12 cellular contexts compared by ENCODE assay signal in the genomic region with DNA sequence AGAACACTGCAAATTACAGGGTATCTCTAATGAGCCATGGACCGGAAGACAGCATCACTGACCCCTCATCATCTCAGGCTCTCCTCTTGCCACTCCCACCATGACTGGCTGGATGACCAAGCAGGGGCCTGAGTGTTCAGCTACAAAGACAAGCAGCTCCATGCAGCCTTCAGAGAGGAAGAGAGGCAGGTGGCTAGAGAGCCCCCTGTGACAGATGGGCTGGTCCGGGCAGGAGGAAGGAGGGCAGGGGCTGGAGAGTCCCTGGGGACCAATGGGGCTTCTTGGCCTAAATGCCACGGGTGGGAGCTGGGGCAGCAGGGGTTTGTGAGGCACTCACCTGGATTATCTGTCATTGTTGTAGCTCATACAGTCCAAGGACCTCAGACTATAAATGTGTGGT. TPM values are rescaled to one million over a fixed set of nuclear protein-coding genes. Genes with fewer than 3 reads are reported as not detected.
DNase-seq lines count a peak whose midpoint lies in the region; ATAC-seq lines count a peak whose summit lies in the region.
"Had no signal": no experiment of that assay in that cellular context is flagged by ENCODE, and none has a peak within 500 bp of the region (broad histone marks: within the 10 kb centered on the region; RNA-seq: fewer than 3 reads in every experiment).

No MANE protein-coding gene starts in this region.

- POLR2A ChIA-PET in CD8-positive, alpha-beta memory T cell (lab: Charles Lee), result interaction anchor here (1.1 to 1.8 kb wide), 2 partner anchors 14 to 16 kb away, joined by 3 to 5 read pairs; no protein-coding TSS in a partner anchor

- peaks cover 98% of the 10 kb centered on the region for H3K4me1 ChIP-seq in CD4-positive, CD25-positive, alpha-beta regulatory T cell (ENCODE audit: control insufficient read depth, insufficient read depth, low read length, poor library complexity, severe bottlenecking)
- peaks cover 96% of the 10 kb centered on the region for H3K4me1 ChIP-seq in CD8-positive, alpha-beta memory T cell (ENCODE audit: insufficient read depth, low read length)

- intact Hi-C loops in head of caudate nucleus (cut with DNase I), result no loop called here

- H3K27ac ChIP-seq in CD4-positive, CD25-positive, alpha-beta regulatory T cell (ENCODE audit: insufficient read depth, low read length, poor library complexity, severe bottlenecking), result peak overlapping the region; percentile 85
- no peak overlapping the region for H3K27ac ChIP-seq in CD8-positive, alpha-beta memory T cell (ENCODE audit: low read depth, low read length)
- H3K27ac ChIP-seq: tibial artery had no signal

- peak overlapping the region in 3 of 4 donors; percentile 74 for H3K4me3 Mint-ChIP-seq in CD4-positive, CD25-positive, alpha-beta regulatory T cell
- peak overlapping the region in 6 of 7 donors; percentile 33 to 68 (median 59) for H3K4me3 Mint-ChIP-seq in CD8-positive, alpha-beta memory T cell

- H3K36me3 ChIP-seq in CD4-positive, CD25-positive, alpha-beta regulatory T cell (ENCODE audit: control insufficient read depth, insufficient read depth, low read length), result no peaks in the 10 kb centered on the region
- no peaks in the 10 kb centered on the region for H3K36me3 ChIP-seq in CD8-positive, alpha-beta memory T cell (ENCODE audit: insufficient read depth, low read length)
- H3K36me3 ChIP-seq: tibial artery had no signal

- peak overlapping the region; percentile 19 for H3K4me3 ChIP-seq in CD4-positive, CD25-positive, alpha-beta regulatory T cell (ENCODE audit: low read depth, low read length)
- H3K4me3 ChIP-seq in CD8-positive, alpha-beta memory T cell (ENCODE audit: low read length), result peak overlapping the region; percentile 39
- H3K4me3 ChIP-seq: smooth muscle cell, tibial artery had no signal

- peaks cover 7% of the 10 kb centered on the region for H3K36me3 Mint-ChIP-seq in CD4-positive, CD25-positive, alpha-beta regulatory T cell
- no peaks in the 10 kb centered on the region for H3K36me3 Mint-ChIP-seq in CD8-positive, alpha-beta memory T cell

- no peak for ATAC-seq in CD4-positive, CD25-positive, alpha-beta regulatory T cell (ENCODE audit: low read depth in 2 of 2)
- ATAC-seq in GM19351 (IDR thresholded peaks at IDR 0.05; ENCODE audit: unreplicated experiment), result no peak
- no peak for ATAC-seq in HG03521 (IDR thresholded peaks at IDR 0.05; ENCODE audit: unreplicated experiment)

- H3K9me3 ChIP-seq in CD4-positive, CD25-positive, alpha-beta regulatory T cell (ENCODE audit: control insufficient read depth in 2 of 2, low read length in 2 of 2), result no peaks in the 10 kb centered on the region
- H3K9me3 ChIP-seq in CD8-positive, alpha-beta memory T cell (ENCODE audit: low read length), result no peaks in the 10 kb centered on the region
- H3K9me3 ChIP-seq: tibial artery had no signal

- peaks cover 11 to 54% (median 34%) of the 10 kb centered on the region in 4 donors for H3K4me1 Mint-ChIP-seq in CD4-positive, CD25-positive, alpha-beta regulatory T cell
- H3K4me1 Mint-ChIP-seq in CD8-positive, alpha-beta memory T cell, result peaks cover 26 to 53% (median 51%) of the 10 kb centered on the region in 3 donors

- H3K27ac Mint-ChIP-seq in CD4-positive, CD25-positive, alpha-beta regulatory T cell, result peak overlapping the region in 1 of 3 donors; percentile 97
- peak overlapping the region in 5 of 8 donors; percentile 79 to 96 (median 93) for H3K27ac Mint-ChIP-seq in CD8-positive, alpha-beta memory T cell

- no peaks in the 10 kb centered on the region for H3K27me3 Mint-ChIP-seq in CD4-positive, CD25-positive, alpha-beta regulatory T cell
- H3K27me3 Mint-ChIP-seq in CD8-positive, alpha-beta memory T cell, result peaks cover 0 to 2% of the 10 kb centered on the region in 2 donors

- CTCF ChIA-PET in CD8-positive, alpha-beta memory T cell (lab: Charles Lee), result interaction anchor here (1.5 kb wide), 1 partner anchor 36 kb away, joined by 3 read pairs; no protein-coding TSS in a partner anchor

- peaks cover 0 to 1% (median 0%) of the 10 kb centered on the region in 7 donors for H3K9me3 Mint-ChIP-seq in CD4-positive, CD25-positive, alpha-beta regulatory T cell
- H3K9me3 Mint-ChIP-seq in CD8-positive, alpha-beta memory T cell, result no peaks in the 10 kb centered on the region

- H3K27me3 ChIP-seq in CD4-positive, CD25-positive, alpha-beta regulatory T cell (ENCODE audit: control insufficient read depth, insufficient read depth, low read length), result no peaks in the 10 kb centered on the region
- no peaks in the 10 kb centered on the region for H3K27me3 ChIP-seq in CD8-positive, alpha-beta memory T cell (ENCODE audit: insufficient read depth, low read length, poor library complexity, severe bottlenecking)
- H3K27me3 ChIP-seq: tibial artery had no signal

- DNase-seq in CD4-positive, CD25-positive, alpha-beta regulatory T cell, result no peak
- peak in 1 of 5 donors; percentile 37 for DNase-seq in CD8-positive, alpha-beta memory T cell
- DNase-seq in SK-N-DZ (ENCODE audit: low spot score), result peak; percentile 45
- DNase-seq in islet precursor cell, result peak; percentile 49
- no peak for DNase-seq in head of caudate nucleus
- DNase-seq: COR-L47, Karpas-422, NCI-H2107 had no signal

RNA-seq across cellular contexts. Expression of gene RASA3, which starts 12.8 kb away (rescaled TPM):
- 265 TPM for total RNA-seq in CD4-positive, CD25-positive, alpha-beta regulatory T cell
- polyA plus RNA-seq in CD4-positive, CD25-positive, alpha-beta regulatory T cell, result 100 to 1,000 TPM in 1 of 4 donors, 10 to 100 TPM in 3; 93.8 to 116 (median 99.6) TPM
- total RNA-seq in CD8-positive, alpha-beta memory T cell, result 10 to 100 TPM; 26.4 to 27.1 TPM
- 123 TPM for polyA plus RNA-seq in CD8-positive, alpha-beta memory T cell
- 14.5 and 15.7 TPM in 2 replicates for polyA plus RNA-seq in SK-N-DZ (2014; cell fraction: cytosol; rRNA removed)
- 14.6 and 15.5 TPM in 2 replicates for polyA plus RNA-seq in SK-N-DZ (2014; cell fraction: nucleus; rRNA removed)

RNA-seq across cellular contexts. Expression of gene CFAP97D2, which starts 33.8 kb away (rescaled TPM):
- total RNA-seq in CD4-positive, CD25-positive, alpha-beta regulatory T cell, result not detected
- under 1 TPM in 2 of 4 donors, not detected in 2; 0.22 to 0.86 TPM for polyA plus RNA-seq in CD4-positive, CD25-positive, alpha-beta regulatory T cell
- not detected for total RNA-seq in CD8-positive, alpha-beta memory T cell
- 0.31 TPM for polyA plus RNA-seq in CD8-positive, alpha-beta memory T cell
- polyA plus RNA-seq in SK-N-DZ (2014; cell fraction: cytosol; rRNA removed), result not detected in 2 replicates
- not detected in 2 replicates for polyA plus RNA-seq in SK-N-DZ (2014; cell fraction: nucleus; rRNA removed)
- total RNA-seq: smooth muscle cell had no signal
- polyA plus RNA-seq: smooth muscle cell had no signal

Comparison
In these comparisons a context has a peak if more than half of its experiments do, and no peak if none do; other contexts are left out.
1. DNase-seq: peak in SK-N-DZ (single experiment) and islet precursor cell (single experiment); none in CD4-positive, CD25-positive, alpha-beta regulatory T cell (0 of 3) and head of caudate nucleus (0 of 42).